Comparison of ENCODE assay signal across 1 cellular context in genomic region chr12:120261951-120262851, GRCh38.
TF ChIP-seq lines count a peak whose summit lies in the region.

No MANE protein-coding gene starts in this region.

TF ChIP-seq in WTC11, 78 proteins besides CTCF, POLR2A, EP300 and RAD21 (continued from another document):
- TF ChIP-seq AR (CRISPR knock-in tag; IDR thresholded peaks at IDR 0.05): no peak
